ENCODE assay signal across 26 cellular contexts in genomic region chr2:136308621-136309020, GRCh38.
"Had no signal": no experiment of that assay in that cellular context is flagged by ENCODE, and none has a peak within 500 bp of the region (broad histone marks: within the 10 kb centered on the region; RNA-seq: fewer than 3 reads in every experiment).

No MANE protein-coding gene starts in this region.

- H3K27me3 Mint-ChIP-seq: activated CD4-positive, alpha-beta T cell treated with anti-CD3 and anti-CD28 coated beads, Interleukin-2, amount 10 ng/mL, durations not matched to agents 24 days and 14 days; central memory CD8-positive, alpha-beta T cell had no signal

- DNase-seq: activated CD4-positive, alpha-beta T cell treated with anti-CD3 and anti-CD28 coated beads, Interleukin-2, amount 10 ng/mL, durations not matched to agents 24 days and 14 days; activated CD8-positive, alpha-beta memory T cell treated with anti-CD3 and anti-CD28 coated beads, Interleukin-2, amount 50 U/mL, for 4 hours; activated effector memory CD4-positive, alpha-beta T cell treated with Interleukin-2 at 50 U/mL for 16 hours; activated naive CD8-positive, alpha-beta T cell treated with anti-CD3 and anti-CD28 coated beads, Interleukin-2, amount 10 ng/mL, durations not matched to agents 7 days and 5 days; activated T-cell treated with anti-CD3 and anti-CD28 coated beads, Interleukin-2, amount 50 U/mL, for 48 hours; amygdala; brain microvascular endothelial cell; cortex of kidney; erythroblast; foreskin melanocyte; glutamatergic neuron; hippocampal formation; midbrain; stimulated activated CD4-positive, alpha-beta T cell treated with anti-CD3 and anti-CD28 coated beads, Interleukin-12 subunit alpha, Interleukin-12 subunit beta, amount 100 ng/mL, for 4 hours; stimulated activated CD4-positive, alpha-beta T cell treated with anti-CD3 and anti-CD28 coated beads, Interleukin-1b, Interleukin-23, amount 100 ng/mL, for 48 hours; stimulated activated naive CD8-positive, alpha-beta T cell treated with anti-CD3 and anti-CD28 coated beads, Interleukin-15, Interleukin-2, amounts not matched to agents 100 U/mL and 50 U/mL, for 24 hours; substantia nigra; uterus had no signal

- H3K27ac Mint-ChIP-seq: activated CD4-positive, alpha-beta T cell treated with anti-CD3 and anti-CD28 coated beads, Interleukin-2, amount 10 ng/mL, durations not matched to agents 24 days and 14 days; T-helper 1 cell treated with Interleukin-12 subunit alpha and Interleukin-12 subunit beta and Interleukin-4 antibody, amounts not matched to agents 30 μg/mL and 1 μg/mL, for 36 hours had no signal

- H3K4me3 Mint-ChIP-seq: activated CD4-positive, alpha-beta T cell treated with anti-CD3 and anti-CD28 coated beads, Interleukin-2, amount 10 ng/mL, durations not matched to agents 24 days and 14 days; activated naive CD8-positive, alpha-beta T cell treated with anti-CD3 and anti-CD28 coated beads, Interleukin-2, amount 10 ng/mL, durations not matched to agents 7 days and 5 days; central memory CD8-positive, alpha-beta T cell; T-helper 1 cell treated with Interleukin-12 subunit alpha and Interleukin-12 subunit beta and Interleukin-4 antibody, amounts not matched to agents 30 μg/mL and 1 μg/mL, for 36 hours had no signal

- FAIRE-seq: endometrium, keratinocyte had no signal

- ATAC-seq: stimulated activated naive CD8-positive, alpha-beta T cell treated with anti-CD3 and anti-CD28 coated beads, Interleukin-15, Interleukin-2, amounts not matched to agents 100 U/mL and 50 U/mL, for 24 hours had no signal

- H3K4me3 ChIP-seq: lung, prostate gland, right atrium auricular region, tibial nerve, uterus had no signal

- H3K9me3 Mint-ChIP-seq: central memory CD8-positive, alpha-beta T cell; T-helper 1 cell treated with Interleukin-12 subunit alpha and Interleukin-12 subunit beta and Interleukin-4 antibody, amounts not matched to agents 30 μg/mL and 1 μg/mL, for 36 hours had no signal
